8 cellular contexts compared by ENCODE assay signal in genomic region chr10:100346765-100347567, GRCh38. TPM values are rescaled to one million over a fixed set of nuclear protein-coding genes. Genes with fewer than 3 reads are reported as not detected.
DNase-seq lines count a peak whose midpoint lies in the region; ATAC-seq, FAIRE-seq and TF ChIP-seq lines count a peak whose summit lies in the region.

TSS of gene SCD (plus strand) at chr10:100347233. CDS start at chr10:100347505, 272 bp downstream.

- peaks cover 45% of the 10 kb centered on the region for H3K4me1 ChIP-seq in cardiac muscle cell (ENCODE audit: low read depth)
- peaks cover 10% of the 10 kb centered on the region for H3K4me1 ChIP-seq in parathyroid adenoma
- H3K4me1 ChIP-seq in tibial artery, result peaks cover 0 to 20% (median 11%) of the 10 kb centered on the region in 4 donors

- TF ChIP-seq POLR2A in GM12891 (IDR thresholded peaks at IDR 0.05; ENCODE audit: low read depth, low read length), result 0 out of 2 replicates have a peak, but pooled peaks have one; percentile 31

- peak within 1 kb of the TSS; percentile 97 for H3K4me3 ChIP-seq in cardiac muscle cell
- peak within 1 kb of the TSS; percentile 84 for H3K4me3 ChIP-seq in parathyroid adenoma (ENCODE audit: low read depth, low read length)
- H3K4me3 ChIP-seq in tibial artery, result peak within 1 kb of the TSS; percentile 65 to 79

- H3K27ac ChIP-seq in cardiac muscle cell (peak within 1 kb of the TSS; percentile 95), parathyroid adenoma (peak within 1 kb of the TSS; percentile 42), tibial artery (peak within 1 kb of the TSS; percentile 71 to 73)

- peak within 1 kb of the TSS; percentile 46 for H3K9ac ChIP-seq in parathyroid adenoma

- H3K27me3 ChIP-seq in cardiac muscle cell, result no peaks in the 10 kb centered on the region
- no peaks in the 10 kb centered on the region for H3K27me3 ChIP-seq in parathyroid adenoma (ENCODE audit: control insufficient read depth, insufficient read depth, low read length)
- H3K27me3 ChIP-seq in tibial artery, result no peaks in the 10 kb centered on the region

- H3K79me2 ChIP-seq in parathyroid adenoma, result no peaks in the 10 kb centered on the region

- intact Hi-C loops in tibial artery (cut with DNase I; ENCODE audit: low total_unique reads), result no loop called here

- no peak for TF ChIP-seq CTCF in cardiac muscle cell (IDR thresholded peaks at IDR 0.05; ENCODE audit: low read depth, low read length)
- TF ChIP-seq CTCF in parathyroid adenoma (IDR thresholded peaks at IDR 0.05), result no peak
- TF ChIP-seq CTCF in tibial artery (IDR thresholded peaks at IDR 0.05), result no peak

- ATAC-seq in HG02798 (IDR thresholded peaks at IDR 0.05; ENCODE audit: poor library complexity, unreplicated experiment), result peak; percentile 93

- DNase-seq in GM12891 (ENCODE audit: insufficient read length, low spot score), result peak; percentile 94
- DNase-seq in NCI-H1417 treated with DMSO at 0.1 percent for 48 hours (lab: John Stamatoyannopoulos, UW), result peak; percentile 25
- DNase-seq in SW480 (ENCODE audit: low spot score), result peak; percentile 96
- peak; percentile 46 for DNase-seq in activated naive CD8-positive, alpha-beta T cell treated with anti-CD3 and anti-CD28 coated beads, Interleukin-2, amount 50 U/mL, for 16 hours (ENCODE audit: low read depth, low spot score)
- peak; percentile 95 to 97 for DNase-seq in cardiac muscle cell (ENCODE audit: low read depth in 1 of 2, low spot score in 1 of 2)
- peak; percentile 73 to 89 for DNase-seq in tibial artery

- H3K36me3 ChIP-seq in cardiac muscle cell (peaks cover 15% of the 10 kb centered on the region), parathyroid adenoma (ENCODE audit: control insufficient read depth, insufficient read depth, low read length) (no peaks in the 10 kb centered on the region), tibial artery (no peaks in the 10 kb centered on the region)

- H3K4me2 ChIP-seq in parathyroid adenoma (ENCODE audit: low read length), result peak within 1 kb of the TSS; percentile 80

- FAIRE-seq in GM12891 (lab: Jason Lieb, UNC), result peak; percentile 95

- no peaks in the 10 kb centered on the region for H3K9me3 ChIP-seq in cardiac muscle cell (ENCODE audit: low read depth)
- no peaks in the 10 kb centered on the region for H3K9me3 ChIP-seq in parathyroid adenoma (ENCODE audit: control insufficient read depth, low read length)
- no peaks in the 10 kb centered on the region for H3K9me3 ChIP-seq in tibial artery

- H2AFZ ChIP-seq in parathyroid adenoma, result peak within 1 kb of the TSS; percentile 87

TF ChIP-seq in GM12891, 5 proteins besides CTCF, POLR2A, EP300 and RAD21:
- TF ChIP-seq POU2F2 (IDR thresholded peaks at IDR 0.05; ENCODE audit: low read depth, low read length) (peak; percentile 92), TAF1 (IDR thresholded peaks at IDR 0.05; ENCODE audit: low read depth, low read length) (no peak)
TF ChIP-seq in GM12891: peak in this region for 1.

RNA-seq across cellular contexts. Expression of gene SCD, which starts in this region (rescaled TPM):
- polyA plus RNA-seq in GM12891 (2012; ENCODE audit: low read depth, missing spikeins), result 51.4 TPM
- 149 and 275 TPM in 2 replicates for total RNA-seq in cardiac muscle cell
- 136 and 246 TPM in 2 replicates for polyA plus RNA-seq in cardiac muscle cell

Comparison
In these comparisons a context has a peak if more than half of its experiments do, and no peak if none do; other contexts are left out.
1. Peak in every context shown above with its lines: DNase-seq, ATAC-seq, H3K4me3 ChIP-seq and H3K27ac ChIP-seq.
2. DNase-seq: peak in every context shown above with its lines; median percentile 96 in SW480; 96 in cardiac muscle cell; 94 in GM12891; 81 in tibial artery; 46 in activated naive CD8-positive, alpha-beta T cell treated with anti-CD3 and anti-CD28 coated beads, Interleukin-2, amount 50 U/mL, for 16 hours; 25 in NCI-H1417 treated with DMSO at 0.1 percent for 48 hours.
3. H3K27ac ChIP-seq: peak in every context shown above with its lines; median percentile 95 in cardiac muscle cell; 72 in tibial artery; 42 in parathyroid adenoma.